ENCODE assay signal across 8 cellular contexts in the genomic region with DNA sequence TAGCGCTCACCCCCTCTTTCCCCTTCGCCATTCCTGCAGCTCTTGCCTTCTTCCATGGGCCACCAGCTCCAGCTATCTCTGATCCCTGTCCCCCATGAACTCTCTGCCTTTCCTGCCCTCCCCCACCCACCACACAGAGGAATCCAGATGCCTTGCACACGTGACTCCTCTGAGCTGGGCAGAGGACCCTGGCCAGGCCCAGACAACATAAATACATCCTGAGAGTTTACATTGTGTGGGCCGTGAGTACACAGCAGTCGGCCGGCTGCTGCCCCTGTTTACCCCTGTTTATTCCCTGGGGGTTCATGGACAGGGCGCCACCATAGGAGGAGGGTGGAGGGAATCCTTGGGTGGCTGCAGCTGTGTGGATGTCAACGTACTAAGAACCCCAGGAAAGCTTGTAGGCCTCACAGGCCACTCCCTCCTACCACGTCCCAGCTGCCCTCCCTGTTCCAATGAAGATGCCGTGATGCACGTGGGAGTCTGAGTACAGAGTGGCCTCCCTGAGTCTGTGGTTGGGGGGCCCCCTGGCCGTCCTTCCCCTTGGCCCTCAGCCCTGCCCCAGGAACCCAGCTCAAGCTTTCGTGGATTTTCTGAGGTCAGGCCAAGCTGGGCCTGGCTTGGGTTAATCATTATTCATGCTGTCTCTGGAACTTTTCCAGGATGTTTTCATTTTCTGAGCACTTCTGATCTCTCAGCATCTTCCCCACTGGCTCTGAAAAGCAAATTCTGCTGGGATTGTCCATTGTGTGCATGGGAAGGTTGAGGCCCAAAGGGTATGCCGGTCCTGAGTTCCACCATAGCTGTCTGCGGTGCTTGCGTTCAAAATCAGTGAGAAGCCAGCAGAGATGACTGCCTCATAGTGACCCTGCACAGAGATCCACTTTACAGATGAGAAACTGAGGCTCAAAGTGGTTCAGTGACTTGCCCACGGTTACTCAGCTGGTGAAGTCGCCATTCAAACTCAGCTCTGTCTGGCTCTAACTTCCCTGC.
DNase-seq lines count a peak whose midpoint lies in the region; ATAC-seq and TF ChIP-seq lines count a peak whose summit lies in the region.

No MANE protein-coding gene starts in this region.

- TF ChIP-seq CTCF in gastroesophageal sphincter (IDR thresholded peaks at IDR 0.05) (no peak), PC-9 (conservative IDR thresholded peaks at IDR 0.05) (no peak)

- H3K36me3 Mint-ChIP-seq in activated T-cell treated with anti-CD3 and anti-CD28 coated beads, Interleukin-2, amount 50 U/mL, for 72 hours (ENCODE audit: insufficient read depth in 2 of 2), result no peaks in the 10 kb centered on the region

- H3K4me1 ChIP-seq in gastroesophageal sphincter (peaks cover 0 to 27% (median 12%) of the 10 kb centered on the region in 3 donors), PC-9 (replicated peaks; ENCODE audit: insufficient read depth) (peaks cover 32% of the 10 kb centered on the region)

- POLR2A ChIA-PET in PC-9 (lab: Charles Lee; ENCODE audit: unreplicated experiment), result no interaction called here

- peak; percentile 3 for ATAC-seq in gastroesophageal sphincter
- no peak for ATAC-seq in activated T-cell treated with anti-CD3 and anti-CD28 coated beads, Interleukin-2, amount 50 U/mL, for 72 hours (replicated peaks in 1 of 2)

- intact Hi-C loops in PC-9 (cut with micrococcal nuclease; ENCODE audit: unreplicated experiment), result no loop called here

- no peak for TF ChIP-seq EP300 in gastroesophageal sphincter (IDR thresholded peaks at IDR 0.05)

- peaks cover 3% of the 10 kb centered on the region; the same call in 1 of the 2 replicates for H3F3A ChIP-seq in PC-9 (ENCODE audit: insufficient read depth, low read depth)

- H3K36me3 ChIP-seq in gastroesophageal sphincter, result no peaks in the 10 kb centered on the region
- no peaks in the 10 kb centered on the region for H3K36me3 ChIP-seq in PC-9 (ENCODE audit: low read depth)

- CTCF ChIA-PET in PC-9 (lab: Charles Lee), result no interaction called here

- H3K27ac Mint-ChIP-seq in activated T-cell treated with anti-CD3 and anti-CD28 coated beads, Interleukin-2, amount 50 U/mL, for 72 hours, result no peak overlapping the region

- peak; percentile 37 for DNase-seq in EL
- peak; percentile 76 for DNase-seq in renal cortical epithelial cell (ENCODE audit: low read depth)
- no peak for DNase-seq in PC-9
- no peak for DNase-seq in activated T-cell treated with anti-CD3 and anti-CD28 coated beads, Interleukin-2, amount 50 U/mL, for 72 hours
- DNase-seq in LoVo (ENCODE audit: low spot score), result no peak
- no peak for DNase-seq in NCI-H774 (lab: John Stamatoyannopoulos, UW)

- no peak overlapping the region for H3K4me3 Mint-ChIP-seq in activated T-cell treated with anti-CD3 and anti-CD28 coated beads, Interleukin-2, amount 50 U/mL, for 72 hours

- H2AFZ ChIP-seq in PC-9, result no peak overlapping the region

- H3K27me3 ChIP-seq in gastroesophageal sphincter (no peaks in the 10 kb centered on the region), PC-9 (ENCODE audit: insufficient read depth, low read depth) (no peaks in the 10 kb centered on the region)

- H3K4me1 Mint-ChIP-seq in activated T-cell treated with anti-CD3 and anti-CD28 coated beads, Interleukin-2, amount 50 U/mL, for 72 hours (ENCODE audit: low read depth), result no peaks in the 10 kb centered on the region

- BruUV-seq in PC-9 (replicated peaks; lab: Mats Ljungman, UMichigan), result no TSS peak

- TF ChIP-seq POLR2A in gastroesophageal sphincter (IDR thresholded peaks at IDR 0.05), result no peak

- H3K9me2 ChIP-seq in PC-9 (ENCODE audit: insufficient read depth), result no peaks in the 10 kb centered on the region

- no peaks in the 10 kb centered on the region for H3K9me3 ChIP-seq in gastroesophageal sphincter
- H3K9me3 ChIP-seq in PC-9 (ENCODE audit: insufficient read depth, low read depth), result no peaks in the 10 kb centered on the region

- H3K4me3 ChIP-seq in gastroesophageal sphincter (no peak overlapping the region), PC-9 (no peak overlapping the region)

- H3K27ac ChIP-seq in gastroesophageal sphincter (peak overlapping the region in 3 of 4 donors; percentile 61 to 77 (median 74)), PC-9 (no peak overlapping the region)

- no peaks in the 10 kb centered on the region for H3K79me2 ChIP-seq in PC-9 (ENCODE audit: low read depth)

- no peak overlapping the region for H3K4me2 ChIP-seq in PC-9

- no peaks in the 10 kb centered on the region for H3K9me3 Mint-ChIP-seq in activated T-cell treated with anti-CD3 and anti-CD28 coated beads, Interleukin-2, amount 50 U/mL, for 72 hours

- no peaks in the 10 kb centered on the region for H3K27me3 Mint-ChIP-seq in activated T-cell treated with anti-CD3 and anti-CD28 coated beads, Interleukin-2, amount 50 U/mL, for 72 hours (ENCODE audit: low read depth)

- 55 to 82% methylated on average over 5 to 8 of the region's 18 CpGs for WGBS in gastroesophageal sphincter (ENCODE audit: low coverage in 1 of 2), 2 donors

- no peaks in the 10 kb centered on the region for H4K20me1 ChIP-seq in PC-9 (ENCODE audit: insufficient read depth)

TF ChIP-seq in PFSK-1, 5 proteins besides CTCF, POLR2A, EP300 and RAD21:
- no peak for TF ChIP-seq SIN3A (IDR thresholded peaks at IDR 0.05; ENCODE audit: borderline replicate concordance, insufficient read depth, low read length)
- no peak for TF ChIP-seq POLR2AphosphoS5 (IDR thresholded peaks at IDR 0.05; ENCODE audit: low read depth, low read length)
- peak; percentile 93 for TF ChIP-seq FOXP2 (optimal IDR thresholded peaks at IDR 0.05; ENCODE audit: borderline replicate concordance, extremely low read depth, extremely low read length, insufficient read depth)

Comparison
In these comparisons a context has a peak if more than half of its experiments do, and no peak if none do; other contexts are left out.
1. DNase-seq: peak in EL (single experiment) and renal cortical epithelial cell (single experiment); none in PC-9 (0 of 2), activated T-cell treated with anti-CD3 and anti-CD28 coated beads, Interleukin-2, amount 50 U/mL, for 72 hours (0 of 2), LoVo (single experiment) and NCI-H774 (single experiment).